ENCODE assay signal across 27 cellular contexts in genomic region chr6:168490757-168491156, GRCh38. TPM values are rescaled to one million over a fixed set of nuclear protein-coding genes. Genes with fewer than 3 reads are reported as not detected.
"Had no signal": no experiment of that assay in that cellular context is flagged by ENCODE, and none has a peak within 500 bp of the region (broad histone marks: within the 10 kb centered on the region; RNA-seq: fewer than 3 reads in every experiment).

No MANE protein-coding gene starts in this region.

- H3K4me3 ChIP-seq: colonic mucosa, coronary artery, dorsolateral prefrontal cortex, esophagus squamous epithelium, gastrocnemius medialis, gastroesophageal sphincter, heart left ventricle, heart right ventricle had no signal

- H3K9me3 ChIP-seq: colonic mucosa, esophagus squamous epithelium, gastrocnemius medialis, gastroesophageal sphincter, heart left ventricle, heart right ventricle had no signal

- ATAC-seq: effector memory CD8-positive, alpha-beta T cell; esophagus mucosa; foreskin keratinocyte; gastrocnemius medialis; gastroesophageal sphincter; heart left ventricle; heart right ventricle had no signal

- H3K4me1 ChIP-seq: colonic mucosa, esophagus squamous epithelium, foreskin keratinocyte, gastrocnemius medialis had no signal

- H3K27me3 ChIP-seq: colonic mucosa, esophagus squamous epithelium, foreskin keratinocyte, gastroesophageal sphincter had no signal

- H3K36me3 ChIP-seq: colonic mucosa, esophagus squamous epithelium, gastrocnemius medialis, gastroesophageal sphincter, heart left ventricle, heart right ventricle had no signal

- H3K27ac ChIP-seq: colonic mucosa, coronary artery, dorsolateral prefrontal cortex, epithelial cell of prostate, esophagus squamous epithelium, foreskin keratinocyte, gastrocnemius medialis, gastroesophageal sphincter, heart left ventricle, heart right ventricle had no signal

- DNase-seq: colonic mucosa; cortex of kidney; dermis blood vessel endothelial cell; dorsolateral prefrontal cortex; effector CD4-positive, alpha-beta T cell; effector CD8-positive, alpha-beta T cell; effector memory CD4-positive, alpha-beta T cell; effector memory CD8-positive, alpha-beta T cell; endodermal cell; erythroblast; esophagus squamous epithelium; foreskin fibroblast; foreskin keratinocyte; foreskin melanocyte; gastrocnemius medialis; glutamatergic neuron; heart left ventricle; heart right ventricle had no signal

RNA-seq across cellular contexts. Expression of gene SMOC2, which starts 49.8 kb away (rescaled TPM):
- total RNA-seq: dermis blood vessel endothelial cell, dermis microvascular lymphatic vessel endothelial cell, endothelial cell of umbilical vein, fibroblast of lung, fibroblast of villous mesenchyme, glomerular endothelial cell had no signal
- polyA plus RNA-seq: endothelial cell of umbilical vein, fibroblast of lung had no signal
